Comparison of ENCODE assay signal across 19 cellular contexts in the genomic region with DNA sequence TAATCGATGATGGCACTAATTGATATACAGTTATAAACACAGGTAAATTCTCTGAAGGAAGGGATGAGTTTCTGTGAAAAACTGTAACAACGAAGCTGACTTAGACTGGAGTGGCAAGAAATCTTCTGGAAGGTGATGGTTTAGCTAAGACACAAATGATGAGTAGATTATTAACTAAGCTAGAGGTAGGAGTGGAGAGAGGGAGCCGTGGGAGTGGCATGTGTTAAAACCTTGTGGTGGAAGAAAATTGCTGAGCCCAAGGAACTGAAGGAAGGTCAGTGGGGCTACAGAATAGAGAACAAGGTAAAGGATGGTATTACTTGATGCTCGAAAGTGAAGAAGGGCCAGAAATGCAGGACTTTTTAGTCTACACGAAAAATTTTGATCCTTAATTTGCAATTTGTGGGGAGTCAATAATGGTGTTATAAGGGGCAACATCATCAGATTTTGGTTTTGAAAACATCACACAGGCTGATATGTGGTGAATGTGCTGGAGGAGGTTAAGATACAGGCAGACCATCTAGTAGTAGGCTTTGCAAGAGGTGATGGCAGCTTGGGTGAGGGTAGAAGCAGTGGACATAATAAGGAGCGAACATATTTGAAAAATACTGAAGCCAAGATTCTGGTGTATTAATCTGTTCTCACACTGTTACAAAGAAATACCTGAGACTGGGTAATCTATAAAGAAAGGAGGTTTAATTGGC.
"Had no signal": no experiment of that assay in that cellular context is flagged by ENCODE, and none has a peak within 500 bp of the region (broad histone marks: within the 10 kb centered on the region; RNA-seq: fewer than 3 reads in every experiment).

No MANE protein-coding gene starts in this region.

- H3K27ac Mint-ChIP-seq: activated CD4-positive, alpha-beta T cell treated with anti-CD3 and anti-CD28 coated beads, Interleukin-2, amount 10 ng/mL, durations not matched to agents 7 days and 5 days; activated CD8-positive, alpha-beta T cell treated with anti-CD3 and anti-CD28 coated beads, Interleukin-2, amount 10 ng/mL, durations not matched to agents 7 days and 5 days; activated naive CD8-positive, alpha-beta T cell treated with anti-CD3 and anti-CD28 coated beads, Interleukin-2, amount 10 ng/mL, durations not matched to agents 7 days and 5 days had no signal

- H3K27ac ChIP-seq: body of pancreas, cardiac muscle cell, tibial artery, VCaP had no signal

- H3K36me3 ChIP-seq: cardiac muscle cell, tibial artery had no signal

- ATAC-seq: activated CD4-positive, CD25-positive, alpha-beta regulatory T cell treated with anti-CD3 and anti-CD28 coated beads, Interleukin-2, amount 50 U/mL, for 24 hours; activated CD8-positive, alpha-beta T cell treated with anti-CD3 and anti-CD28 coated beads, Interleukin-2, amount 10 ng/mL, durations not matched to agents 7 days and 5 days; body of pancreas; SK-N-SH treated with all-trans-retinoic acid at 6 μM for 48 hours; stimulated activated naive CD8-positive, alpha-beta T cell treated with anti-CD3 and anti-CD28 coated beads, Interleukin-15, Interleukin-2, amounts not matched to agents 100 U/mL and 50 U/mL, for 24 hours had no signal

- FAIRE-seq: endometrium had no signal

- H3K9me3 ChIP-seq: body of pancreas, tibial artery had no signal

- H3K4me3 Mint-ChIP-seq: activated CD4-positive, alpha-beta T cell treated with anti-CD3 and anti-CD28 coated beads, Interleukin-2, amount 10 ng/mL, durations not matched to agents 7 days and 5 days; activated CD8-positive, alpha-beta T cell treated with anti-CD3 and anti-CD28 coated beads, Interleukin-2, amount 10 ng/mL, durations not matched to agents 7 days and 5 days; activated naive CD8-positive, alpha-beta T cell treated with anti-CD3 and anti-CD28 coated beads, Interleukin-2, amount 10 ng/mL, durations not matched to agents 7 days and 5 days; neural crest cell had no signal

- H3K27me3 ChIP-seq: body of pancreas, cardiac muscle cell, tibial artery had no signal

- DNase-seq: activated CD4-positive, alpha-beta T cell treated with anti-CD3 and anti-CD28 coated beads, Interleukin-2, amount 10 ng/mL, durations not matched to agents 7 days and 5 days; activated CD8-positive, alpha-beta T cell treated with anti-CD3 and anti-CD28 coated beads, Interleukin-2, amount 10 ng/mL, durations not matched to agents 7 days and 5 days; activated naive CD4-positive, alpha-beta T cell; activated naive CD8-positive, alpha-beta T cell treated with anti-CD3 and anti-CD28 coated beads, Interleukin-2, amount 10 ng/mL, durations not matched to agents 7 days and 5 days; amygdala; body of pancreas; foreskin fibroblast; occipital lobe; posterior cingulate gyrus; retina; stimulated activated CD4-positive, alpha-beta T cell treated with anti-CD3 and anti-CD28 coated beads, Interleukin-4, amount 100 ng/mL, for 24 hours; stimulated activated naive CD8-positive, alpha-beta T cell treated with anti-CD3 and anti-CD28 coated beads, Interleukin-15, Interleukin-2, amounts not matched to agents 100 U/mL and 50 U/mL, for 24 hours; tibial artery had no signal

- H3K4me3 ChIP-seq: body of pancreas, cardiac muscle cell, tibial artery had no signal

- H3K4me1 ChIP-seq: body of pancreas, tibial artery had no signal
